Comparison of ENCODE assay signal across 1 cellular context in the genomic region with DNA sequence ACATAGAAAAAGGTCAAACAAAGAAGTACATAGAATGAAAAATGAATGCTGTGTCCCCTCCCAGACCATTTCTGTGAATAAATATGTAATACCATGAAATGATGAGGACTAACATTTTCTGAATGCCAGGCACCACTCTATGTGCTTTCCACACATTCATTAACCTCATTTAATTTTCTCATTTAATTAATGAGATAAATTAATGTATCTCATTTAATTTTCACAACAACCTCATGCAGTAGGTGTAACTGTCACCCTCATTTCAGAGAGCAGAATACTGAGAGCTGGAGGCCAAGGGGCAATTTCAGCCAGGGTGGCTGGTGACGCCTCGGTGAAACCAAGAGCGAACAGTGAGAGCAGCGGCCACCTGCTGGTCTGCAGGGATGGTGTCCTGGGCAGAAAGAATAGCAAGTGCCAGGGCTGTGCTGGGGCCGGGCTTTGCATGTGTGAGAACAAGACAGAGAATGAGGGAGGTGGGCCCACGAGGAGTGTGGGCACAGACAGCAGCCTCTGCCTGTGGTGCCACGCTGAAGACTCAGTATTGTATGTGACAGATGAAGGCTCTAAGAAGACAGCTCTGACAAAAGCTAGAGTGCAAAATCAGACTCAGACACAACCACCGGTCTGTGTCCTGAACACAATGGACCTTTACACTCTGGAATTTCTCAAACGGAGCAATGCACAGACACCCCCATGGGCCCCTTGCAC.
TF ChIP-seq lines count a peak whose summit lies in the region.

No MANE protein-coding gene starts in this region.

TF ChIP-seq in HepG2, 621 proteins besides CTCF, POLR2A, EP300 and RAD21 (continued from another document and continues in another):
- TF ChIP-seq ZNF768 (CRISPR knock-in tag; IDR thresholded peaks at IDR 0.05) (peak; percentile 61; the same call in 1 of the 2 replicates), ETV6 (CRISPR knock-in tag; conservative IDR thresholded peaks at IDR 0.05) (0 out of 2 replicates have a peak, but pooled peaks have one; percentile 68), ZNF30 (CRISPR knock-in tag; IDR thresholded peaks at IDR 0.05) (no peak), MAFG (CRISPR knock-in tag; IDR thresholded peaks at IDR 0.05) (no peak), PITX1 (CRISPR knock-in tag; IDR thresholded peaks at IDR 0.05) (peak; percentile 24; the same call in 1 of the 2 replicates), KDM1A (CRISPR knock-in tag; IDR thresholded peaks at IDR 0.05) (0 out of 2 replicates have a peak, but pooled peaks have one; percentile 12), ZBTB7B (CRISPR knock-in tag; IDR thresholded peaks at IDR 0.05) (no peak; the same call in 1 of the 2 replicates), BHLHE40 (IDR thresholded peaks at IDR 0.05; ENCODE audit: low read length) (no peak), ZNF354B (CRISPR knock-in tag; IDR thresholded peaks at IDR 0.05) (no peak), KAT8 (CRISPR knock-in tag; IDR thresholded peaks at IDR 0.05) (peak; percentile 61), SOX6 (IDR thresholded peaks at IDR 0.05) (no peak), SOX6 (CRISPR knock-in tag; IDR thresholded peaks at IDR 0.05) (no peak; the same call in none of the 2 replicates), NFKBIZ (CRISPR knock-in tag; IDR thresholded peaks at IDR 0.05) (no peak), MED13 (CRISPR knock-in tag; IDR thresholded peaks at IDR 0.05) (no peak), IKZF1 (IDR thresholded peaks at IDR 0.05) (no peak), NFYB (CRISPR knock-in tag; IDR thresholded peaks at IDR 0.05) (no peak), EEA1 (CRISPR knock-in tag; IDR thresholded peaks at IDR 0.05; ENCODE audit: borderline replicate concordance) (no peak), ZNF431 (CRISPR knock-in tag; IDR thresholded peaks at IDR 0.05; ENCODE audit: borderline replicate concordance, low read depth) (no peak), ZBTB42 (CRISPR knock-in tag; IDR thresholded peaks at IDR 0.05) (no peak), SMARCC2 (IDR thresholded peaks at IDR 0.05) (no peak), CERS6 (CRISPR knock-in tag; IDR thresholded peaks at IDR 0.05) (no peak), MAF1 (CRISPR knock-in tag; IDR thresholded peaks at IDR 0.05; ENCODE audit: borderline replicate concordance) (no peak), HNF4G (IDR thresholded peaks at IDR 0.05; ENCODE audit: borderline replicate concordance, low read depth, low read length) (no peak; the same call in 1 of the 2 replicates), HNF4G (CRISPR knock-in tag; IDR thresholded peaks at IDR 0.05; ENCODE audit: borderline replicate concordance, low read depth) (peak; percentile 36; the same call in 1 of the 2 replicates), SMAD3 (CRISPR knock-in tag; IDR thresholded peaks at IDR 0.05) (peak; percentile 73; the same call in 1 of the 2 replicates), MEIS2 (CRISPR knock-in tag; IDR thresholded peaks at IDR 0.05) (no peak), MED1 (CRISPR knock-in tag; IDR thresholded peaks at IDR 0.05) (no peak), SALL2 (CRISPR knock-in tag; IDR thresholded peaks at IDR 0.05) (no peak), SRSF1 (optimal IDR thresholded peaks at IDR 0.05; ENCODE audit: low read depth, low read length) (no peak), GTF3A (CRISPR knock-in tag; conservative IDR thresholded peaks at IDR 0.05) (no peak), IKZF5 (CRISPR knock-in tag; IDR thresholded peaks at IDR 0.05) (peak; percentile 31; the same call in 1 of the 2 replicates), THYN1 (CRISPR knock-in tag; IDR thresholded peaks at IDR 0.05; ENCODE audit: borderline replicate concordance, low read depth) (no peak), PREB (CRISPR knock-in tag; IDR thresholded peaks at IDR 0.05) (no peak), ZIK1 (CRISPR knock-in tag; IDR thresholded peaks at IDR 0.05; ENCODE audit: borderline replicate concordance, low read depth) (no peak), NAIF1 (CRISPR knock-in tag; IDR thresholded peaks at IDR 0.05; ENCODE audit: borderline replicate concordance) (0 out of 2 replicates have a peak, but pooled peaks have one; percentile 25), ZNF800 (CRISPR knock-in tag; IDR thresholded peaks at IDR 0.05) (no peak)
- TF ChIP-seq, protein P1, sequence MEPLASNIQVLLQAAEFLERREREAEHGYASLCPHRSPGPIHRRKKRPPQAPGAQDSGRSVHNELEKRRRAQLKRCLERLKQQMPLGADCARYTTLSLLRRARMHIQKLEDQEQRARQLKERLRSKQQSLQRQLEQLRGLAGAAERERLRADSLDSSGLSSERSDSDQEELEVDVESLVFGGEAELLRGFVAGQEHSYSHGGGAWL (CRISPR knock-in tag; IDR thresholded peaks at IDR 0.05) = 0 out of 2 replicates have a peak, but pooled peaks have one; percentile 20
- TF ChIP-seq, protein P2, sequence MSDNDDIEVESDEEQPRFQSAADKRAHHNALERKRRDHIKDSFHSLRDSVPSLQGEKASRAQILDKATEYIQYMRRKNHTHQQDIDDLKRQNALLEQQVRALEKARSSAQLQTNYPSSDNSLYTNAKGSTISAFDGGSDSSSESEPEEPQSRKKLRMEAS (IDR thresholded peaks at IDR 0.05) = peak; percentile 57; the same call in 1 of the 2 replicates
- TF ChIP-seq, protein P3, sequence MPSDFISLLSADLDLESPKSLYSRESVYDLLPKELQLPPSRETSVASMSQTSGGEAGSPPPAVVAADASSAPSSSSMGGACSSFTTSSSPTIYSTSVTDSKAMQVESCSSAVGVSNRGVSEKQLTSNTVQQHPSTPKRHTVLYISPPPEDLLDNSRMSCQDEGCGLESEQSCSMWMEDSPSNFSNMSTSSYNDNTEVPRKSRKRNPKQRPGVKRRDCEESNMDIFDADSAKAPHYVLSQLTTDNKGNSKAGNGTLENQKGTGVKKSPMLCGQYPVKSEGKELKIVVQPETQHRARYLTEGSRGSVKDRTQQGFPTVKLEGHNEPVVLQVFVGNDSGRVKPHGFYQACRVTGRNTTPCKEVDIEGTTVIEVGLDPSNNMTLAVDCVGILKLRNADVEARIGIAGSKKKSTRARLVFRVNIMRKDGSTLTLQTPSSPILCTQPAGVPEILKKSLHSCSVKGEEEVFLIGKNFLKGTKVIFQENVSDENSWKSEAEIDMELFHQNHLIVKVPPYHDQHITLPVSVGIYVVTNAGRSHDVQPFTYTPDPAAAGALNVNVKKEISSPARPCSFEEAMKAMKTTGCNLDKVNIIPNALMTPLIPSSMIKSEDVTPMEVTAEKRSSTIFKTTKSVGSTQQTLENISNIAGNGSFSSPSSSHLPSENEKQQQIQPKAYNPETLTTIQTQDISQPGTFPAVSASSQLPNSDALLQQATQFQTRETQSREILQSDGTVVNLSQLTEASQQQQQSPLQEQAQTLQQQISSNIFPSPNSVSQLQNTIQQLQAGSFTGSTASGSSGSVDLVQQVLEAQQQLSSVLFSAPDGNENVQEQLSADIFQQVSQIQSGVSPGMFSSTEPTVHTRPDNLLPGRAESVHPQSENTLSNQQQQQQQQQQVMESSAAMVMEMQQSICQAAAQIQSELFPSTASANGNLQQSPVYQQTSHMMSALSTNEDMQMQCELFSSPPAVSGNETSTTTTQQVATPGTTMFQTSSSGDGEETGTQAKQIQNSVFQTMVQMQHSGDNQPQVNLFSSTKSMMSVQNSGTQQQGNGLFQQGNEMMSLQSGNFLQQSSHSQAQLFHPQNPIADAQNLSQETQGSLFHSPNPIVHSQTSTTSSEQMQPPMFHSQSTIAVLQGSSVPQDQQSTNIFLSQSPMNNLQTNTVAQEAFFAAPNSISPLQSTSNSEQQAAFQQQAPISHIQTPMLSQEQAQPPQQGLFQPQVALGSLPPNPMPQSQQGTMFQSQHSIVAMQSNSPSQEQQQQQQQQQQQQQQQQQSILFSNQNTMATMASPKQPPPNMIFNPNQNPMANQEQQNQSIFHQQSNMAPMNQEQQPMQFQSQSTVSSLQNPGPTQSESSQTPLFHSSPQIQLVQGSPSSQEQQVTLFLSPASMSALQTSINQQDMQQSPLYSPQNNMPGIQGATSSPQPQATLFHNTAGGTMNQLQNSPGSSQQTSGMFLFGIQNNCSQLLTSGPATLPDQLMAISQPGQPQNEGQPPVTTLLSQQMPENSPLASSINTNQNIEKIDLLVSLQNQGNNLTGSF (CRISPR knock-in tag; IDR thresholded peaks at IDR 0.05) = no peak
- TF ChIP-seq, protein P4, sequence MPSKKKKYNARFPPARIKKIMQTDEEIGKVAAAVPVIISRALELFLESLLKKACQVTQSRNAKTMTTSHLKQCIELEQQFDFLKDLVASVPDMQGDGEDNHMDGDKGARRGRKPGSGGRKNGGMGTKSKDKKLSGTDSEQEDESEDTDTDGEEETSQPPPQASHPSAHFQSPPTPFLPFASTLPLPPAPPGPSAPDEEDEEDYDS (CRISPR knock-in tag; IDR thresholded peaks at IDR 0.05) = no peak
- TF ChIP-seq, protein P5, sequence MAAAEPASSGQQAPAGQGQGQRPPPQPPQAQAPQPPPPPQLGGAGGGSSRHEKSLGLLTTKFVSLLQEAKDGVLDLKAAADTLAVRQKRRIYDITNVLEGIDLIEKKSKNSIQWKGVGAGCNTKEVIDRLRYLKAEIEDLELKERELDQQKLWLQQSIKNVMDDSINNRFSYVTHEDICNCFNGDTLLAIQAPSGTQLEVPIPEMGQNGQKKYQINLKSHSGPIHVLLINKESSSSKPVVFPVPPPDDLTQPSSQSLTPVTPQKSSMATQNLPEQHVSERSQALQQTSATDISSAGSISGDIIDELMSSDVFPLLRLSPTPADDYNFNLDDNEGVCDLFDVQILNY (CRISPR knock-in tag; conservative IDR thresholded peaks at IDR 0.05) = no peak
- TF ChIP-seq, protein P6, sequence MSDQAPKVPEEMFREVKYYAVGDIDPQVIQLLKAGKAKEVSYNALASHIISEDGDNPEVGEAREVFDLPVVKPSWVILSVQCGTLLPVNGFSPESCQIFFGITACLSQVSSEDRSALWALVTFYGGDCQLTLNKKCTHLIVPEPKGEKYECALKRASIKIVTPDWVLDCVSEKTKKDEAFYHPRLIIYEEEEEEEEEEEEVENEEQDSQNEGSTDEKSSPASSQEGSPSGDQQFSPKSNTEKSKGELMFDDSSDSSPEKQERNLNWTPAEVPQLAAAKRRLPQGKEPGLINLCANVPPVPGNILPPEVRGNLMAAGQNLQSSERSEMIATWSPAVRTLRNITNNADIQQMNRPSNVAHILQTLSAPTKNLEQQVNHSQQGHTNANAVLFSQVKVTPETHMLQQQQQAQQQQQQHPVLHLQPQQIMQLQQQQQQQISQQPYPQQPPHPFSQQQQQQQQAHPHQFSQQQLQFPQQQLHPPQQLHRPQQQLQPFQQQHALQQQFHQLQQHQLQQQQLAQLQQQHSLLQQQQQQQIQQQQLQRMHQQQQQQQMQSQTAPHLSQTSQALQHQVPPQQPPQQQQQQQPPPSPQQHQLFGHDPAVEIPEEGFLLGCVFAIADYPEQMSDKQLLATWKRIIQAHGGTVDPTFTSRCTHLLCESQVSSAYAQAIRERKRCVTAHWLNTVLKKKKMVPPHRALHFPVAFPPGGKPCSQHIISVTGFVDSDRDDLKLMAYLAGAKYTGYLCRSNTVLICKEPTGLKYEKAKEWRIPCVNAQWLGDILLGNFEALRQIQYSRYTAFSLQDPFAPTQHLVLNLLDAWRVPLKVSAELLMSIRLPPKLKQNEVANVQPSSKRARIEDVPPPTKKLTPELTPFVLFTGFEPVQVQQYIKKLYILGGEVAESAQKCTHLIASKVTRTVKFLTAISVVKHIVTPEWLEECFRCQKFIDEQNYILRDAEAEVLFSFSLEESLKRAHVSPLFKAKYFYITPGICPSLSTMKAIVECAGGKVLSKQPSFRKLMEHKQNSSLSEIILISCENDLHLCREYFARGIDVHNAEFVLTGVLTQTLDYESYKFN (CRISPR knock-in tag; conservative IDR thresholded peaks at IDR 0.05) = peak; percentile 48
- TF ChIP-seq, protein P7, sequence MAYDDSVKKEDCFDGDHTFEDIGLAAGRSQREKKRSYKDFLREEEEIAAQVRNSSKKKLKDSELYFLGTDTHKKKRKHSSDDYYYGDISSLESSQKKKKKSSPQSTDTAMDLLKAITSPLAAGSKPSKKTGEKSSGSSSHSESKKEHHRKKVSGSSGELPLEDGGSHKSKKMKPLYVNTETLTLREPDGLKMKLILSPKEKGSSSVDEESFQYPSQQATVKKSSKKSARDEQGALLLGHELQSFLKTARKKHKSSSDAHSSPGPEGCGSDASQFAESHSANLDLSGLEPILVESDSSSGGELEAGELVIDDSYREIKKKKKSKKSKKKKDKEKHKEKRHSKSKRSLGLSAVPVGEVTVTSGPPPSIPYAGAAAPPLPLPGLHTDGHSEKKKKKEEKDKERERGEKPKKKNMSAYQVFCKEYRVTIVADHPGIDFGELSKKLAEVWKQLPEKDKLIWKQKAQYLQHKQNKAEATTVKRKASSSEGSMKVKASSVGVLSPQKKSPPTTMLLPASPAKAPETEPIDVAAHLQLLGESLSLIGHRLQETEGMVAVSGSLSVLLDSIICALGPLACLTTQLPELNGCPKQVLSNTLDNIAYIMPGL (CRISPR knock-in tag; IDR thresholded peaks at IDR 0.05; ENCODE audit: borderline replicate concordance in 1 of 2, low read depth in 1 of 2) = peak in 1 of 2 experiments; percentile 46; a peak in 1 of 4 replicates
